In the genomic region with DNA sequence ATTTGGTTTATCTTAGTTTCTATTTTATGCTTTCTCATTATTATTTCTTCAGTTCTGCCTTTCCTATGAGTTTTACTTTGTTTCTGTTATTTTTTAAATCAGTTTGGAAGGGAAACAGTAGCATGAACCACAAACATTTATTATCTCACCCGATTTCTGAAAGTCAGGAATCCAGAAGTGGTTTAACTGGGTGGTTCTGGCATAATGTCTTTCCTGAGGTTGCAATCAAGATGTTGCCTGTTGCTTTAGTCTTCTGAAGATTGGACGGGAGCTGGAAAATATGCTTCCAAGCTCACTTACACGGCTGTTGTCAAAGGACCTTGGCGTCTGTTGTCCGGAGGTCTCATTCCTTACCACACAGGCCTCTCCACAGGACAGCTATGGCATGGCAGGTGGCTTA, we compare ENCODE assay signal across 16 cellular contexts. TPM values are rescaled to one million over a fixed set of nuclear protein-coding genes. Genes with fewer than 3 reads are reported as not detected.
DNase-seq lines count a peak whose midpoint lies in the region; ATAC-seq, FAIRE-seq and TF ChIP-seq lines count a peak whose summit lies in the region.
"Had no signal": no experiment of that assay in that cellular context is flagged by ENCODE, and none has a peak within 500 bp of the region (broad histone marks: within the 10 kb centered on the region; RNA-seq: fewer than 3 reads in every experiment).

No MANE protein-coding gene starts in this region.

- no peak overlapping the region for H3K27ac Mint-ChIP-seq in activated T-helper 1 cell treated with anti-CD3 and anti-CD28 coated beads, Interleukin-12 subunit alpha, Interleukin-12 subunit beta, Interleukin-2, Interleukin-4 antibody, amounts not matched to agents 30 ng/mL and 10 ng/mL and 1 ng/mL, durations not matched to agents 14 hours and 24 hours and 36 hours
- H3K27ac Mint-ChIP-seq in CD8-positive, alpha-beta memory T cell, result no peak overlapping the region
- H3K27ac Mint-ChIP-seq: CD4-positive, alpha-beta memory T cell had no signal

- no peaks in the 10 kb centered on the region for H3K36me3 Mint-ChIP-seq in activated T-helper 1 cell treated with anti-CD3 and anti-CD28 coated beads, Interleukin-12 subunit alpha, Interleukin-12 subunit beta, Interleukin-2, Interleukin-4 antibody, amounts not matched to agents 30 ng/mL and 10 ng/mL and 1 ng/mL, durations not matched to agents 14 hours and 24 hours and 36 hours (ENCODE audit: low read depth)
- peaks cover 0 to 1% (median 0%) of the 10 kb centered on the region in 3 donors for H3K36me3 Mint-ChIP-seq in CD8-positive, alpha-beta memory T cell
- H3K36me3 Mint-ChIP-seq: CD4-positive, alpha-beta memory T cell had no signal

- TF ChIP-seq CTCF in AG09319 (IDR thresholded peaks at IDR 0.05; ENCODE audit: low read depth, low read length) (no peak), bronchial epithelial cell (IDR thresholded peaks at IDR 0.05; ENCODE audit: insufficient read depth, low read length, severe bottlenecking) (no peak), fibroblast of villous mesenchyme (IDR thresholded peaks at IDR 0.05; ENCODE audit: insufficient read depth, low read depth, low read length) (no peak)

- ATAC-seq in GM19395 (IDR thresholded peaks at IDR 0.05; ENCODE audit: unreplicated experiment), result no peak
- ATAC-seq: HCT116 had no signal

- peak; percentile 28 for DNase-seq in AG09319 (ENCODE audit: extremely low read depth, low read depth)
- peak; percentile 46 for DNase-seq in M059J (ENCODE audit: low read depth)
- no peak for DNase-seq in bronchial epithelial cell (ENCODE audit: low read depth)
- peak; percentile 53 for DNase-seq in fibroblast of villous mesenchyme (ENCODE audit: low read depth)
- no peak for DNase-seq in activated T-helper 1 cell treated with anti-CD3 and anti-CD28 coated beads, Interleukin-12 subunit alpha, Interleukin-12 subunit beta, Interleukin-2, Interleukin-4 antibody, amounts not matched to agents 30 ng/mL and 10 ng/mL and 1 ng/mL, durations not matched to agents 14 hours and 24 hours and 36 hours (ENCODE audit: low spot score)
- no peak for DNase-seq in DMS79 (lab: John Stamatoyannopoulos, UW)
- no peak for DNase-seq in CD8-positive, alpha-beta memory T cell
- DNase-seq: CD4-positive, alpha-beta memory T cell; NCI-H1092; NCI-H2107; NCI-H345; NCI-H748 treated with DMSO at 0.1 percent for 48 hours; PC-9 had no signal

- H3K4me1 ChIP-seq in CD8-positive, alpha-beta memory T cell (ENCODE audit: insufficient read depth, low read length), result no peaks in the 10 kb centered on the region

- H3K4me1 Mint-ChIP-seq in activated T-helper 1 cell treated with anti-CD3 and anti-CD28 coated beads, Interleukin-12 subunit alpha, Interleukin-12 subunit beta, Interleukin-2, Interleukin-4 antibody, amounts not matched to agents 30 ng/mL and 10 ng/mL and 1 ng/mL, durations not matched to agents 14 hours and 24 hours and 36 hours (ENCODE audit: low read depth), result no peaks in the 10 kb centered on the region
- H3K4me1 Mint-ChIP-seq in CD8-positive, alpha-beta memory T cell, result no peaks in the 10 kb centered on the region
- H3K4me1 Mint-ChIP-seq: CD4-positive, alpha-beta memory T cell had no signal

- H3K9me3 Mint-ChIP-seq in activated T-helper 1 cell treated with anti-CD3 and anti-CD28 coated beads, Interleukin-12 subunit alpha, Interleukin-12 subunit beta, Interleukin-2, Interleukin-4 antibody, amounts not matched to agents 30 ng/mL and 10 ng/mL and 1 ng/mL, durations not matched to agents 14 hours and 24 hours and 36 hours, result no peaks in the 10 kb centered on the region
- no peaks in the 10 kb centered on the region for H3K9me3 Mint-ChIP-seq in CD8-positive, alpha-beta memory T cell
- H3K9me3 Mint-ChIP-seq: CD4-positive, alpha-beta memory T cell had no signal

- H3K36me3 ChIP-seq in bronchial epithelial cell (ENCODE audit: control insufficient read depth, insufficient read depth, low read length), result no peaks in the 10 kb centered on the region
- H3K36me3 ChIP-seq in CD8-positive, alpha-beta memory T cell (ENCODE audit: insufficient read depth, low read length), result no peaks in the 10 kb centered on the region

- H3K4me3 ChIP-seq in bronchial epithelial cell (ENCODE audit: low read depth, low read length), result no peak overlapping the region
- H3K4me3 ChIP-seq in fibroblast of villous mesenchyme (ENCODE audit: low read depth, low read length), result no peak overlapping the region
- H3K4me3 ChIP-seq in CD8-positive, alpha-beta memory T cell (ENCODE audit: low read length), result no peak overlapping the region
- H3K4me3 ChIP-seq: PC-9 had no signal

- no peaks in the 10 kb centered on the region for H3K27me3 ChIP-seq in bronchial epithelial cell (ENCODE audit: control insufficient read depth, insufficient read depth, low read length)
- no peaks in the 10 kb centered on the region for H3K27me3 ChIP-seq in CD8-positive, alpha-beta memory T cell (ENCODE audit: insufficient read depth, low read length, poor library complexity, severe bottlenecking)

- peak; percentile 13 for FAIRE-seq in bronchial epithelial cell (lab: Jason Lieb, UNC)
- FAIRE-seq: HTR-8/SVneo had no signal

- CTCF ChIA-PET in CD8-positive, alpha-beta memory T cell (lab: Charles Lee), result no interaction called here

- intact Hi-C loops in activated T-helper 1 cell treated with anti-CD3 and anti-CD28 coated beads, Interleukin-12 subunit alpha, Interleukin-12 subunit beta, Interleukin-2, Interleukin-4 antibody, amounts not matched to agents 30 ng/mL and 10 ng/mL and 1 ng/mL, durations not matched to agents 14 hours and 24 hours and 36 hours (cut with micrococcal nuclease), result no loop called here

- H3K4me3 Mint-ChIP-seq in activated T-helper 1 cell treated with anti-CD3 and anti-CD28 coated beads, Interleukin-12 subunit alpha, Interleukin-12 subunit beta, Interleukin-2, Interleukin-4 antibody, amounts not matched to agents 30 ng/mL and 10 ng/mL and 1 ng/mL, durations not matched to agents 14 hours and 24 hours and 36 hours, result no peak overlapping the region
- no peak overlapping the region for H3K4me3 Mint-ChIP-seq in CD8-positive, alpha-beta memory T cell
- H3K4me3 Mint-ChIP-seq: CD4-positive, alpha-beta memory T cell had no signal

- POLR2A ChIA-PET in CD8-positive, alpha-beta memory T cell (lab: Charles Lee), result no interaction called here

- H3K9me3 ChIP-seq in CD8-positive, alpha-beta memory T cell (ENCODE audit: low read length), result no peaks in the 10 kb centered on the region

- H3K27me3 Mint-ChIP-seq in activated T-helper 1 cell treated with anti-CD3 and anti-CD28 coated beads, Interleukin-12 subunit alpha, Interleukin-12 subunit beta, Interleukin-2, Interleukin-4 antibody, amounts not matched to agents 30 ng/mL and 10 ng/mL and 1 ng/mL, durations not matched to agents 14 hours and 24 hours and 36 hours (ENCODE audit: insufficient read depth), result peaks cover 4% of the 10 kb centered on the region
- peaks cover 0 to 14% of the 10 kb centered on the region in 2 donors for H3K27me3 Mint-ChIP-seq in CD8-positive, alpha-beta memory T cell

- no peak overlapping the region for H3K27ac ChIP-seq in CD8-positive, alpha-beta memory T cell (ENCODE audit: low read depth, low read length)
- H3K27ac ChIP-seq: PC-9 had no signal

RNA-seq across cellular contexts. Expression of a gene that starts 50.4 kb away (rescaled TPM):
- total RNA-seq in M059J (2014; rRNA removed; shearing (Covaris generic)), result 166 and 272 TPM in 2 replicates
- total RNA-seq in bronchial epithelial cell, result 27.1 and 41.9 TPM in 2 replicates
- total RNA-seq in fibroblast of villous mesenchyme, result 38.7 and 53.1 TPM in 2 replicates
- 250 and 270 TPM in 2 replicates for total RNA-seq in activated T-helper 1 cell treated with anti-CD3 and anti-CD28 coated beads, Interleukin-12 subunit alpha, Interleukin-12 subunit beta, Interleukin-2, Interleukin-4 antibody, amounts not matched to agents 30 ng/mL and 10 ng/mL and 1 ng/mL, durations not matched to agents 14 hours and 24 hours and 36 hours
- total RNA-seq in CD8-positive, alpha-beta memory T cell, result 100 to 1,000 TPM; 392 to 421 TPM
- polyA plus RNA-seq in CD8-positive, alpha-beta memory T cell, result 238 TPM

Comparison
In these comparisons a context has a peak if more than half of its experiments do, and no peak if none do; other contexts are left out.
1. DNase-seq: peak in AG09319 (single experiment), M059J (single experiment) and fibroblast of villous mesenchyme (single experiment); none in bronchial epithelial cell (single experiment), activated T-helper 1 cell treated with anti-CD3 and anti-CD28 coated beads, Interleukin-12 subunit alpha, Interleukin-12 subunit beta, Interleukin-2, Interleukin-4 antibody, amounts not matched to agents 30 ng/mL and 10 ng/mL and 1 ng/mL, durations not matched to agents 14 hours and 24 hours and 36 hours (single experiment), DMS79 (single experiment) and CD8-positive, alpha-beta memory T cell (0 of 5).